26 cellular contexts compared by ENCODE assay signal in genomic region chr4:108473163-108473720, GRCh38.
DNase-seq lines count a peak whose midpoint lies in the region; ATAC-seq and TF ChIP-seq lines count a peak whose summit lies in the region.
"Had no signal": no experiment of that assay in that cellular context is flagged by ENCODE, and none has a peak within 500 bp of the region (broad histone marks: within the 10 kb centered on the region; RNA-seq: fewer than 3 reads in every experiment).

No MANE protein-coding gene starts in this region.

- no peak for ATAC-seq in HG02884 (IDR thresholded peaks at IDR 0.05; ENCODE audit: unreplicated experiment)
- ATAC-seq: heart right ventricle; psoas muscle; stimulated activated naive CD8-positive, alpha-beta T cell treated with anti-CD3 and anti-CD28 coated beads, Interleukin-15, Interleukin-2, amounts not matched to agents 100 U/mL and 50 U/mL, for 24 hours had no signal

- H3K9me2 ChIP-seq in PC-9 (ENCODE audit: insufficient read depth): no peaks in the 10 kb centered on the region

- H3K27ac Mint-ChIP-seq in activated CD4-positive, alpha-beta T cell treated with anti-CD3 and anti-CD28 coated beads, Interleukin-2, amount 10 ng/mL, durations not matched to agents 7 days and 5 days: no peak overlapping the region
- no peak overlapping the region for H3K27ac Mint-ChIP-seq in chondrocyte (ENCODE audit: unreplicated experiment)
- H3K27ac Mint-ChIP-seq: CD14-positive monocyte, endodermal cell, immature natural killer cell had no signal

- H3K79me2 ChIP-seq in osteoblast (ENCODE audit: insufficient read depth, low read length) (no peaks in the 10 kb centered on the region), PC-9 (ENCODE audit: low read depth) (no peaks in the 10 kb centered on the region)

- POLR2A ChIA-PET in activated CD4-positive, alpha-beta T cell treated with anti-CD3 and anti-CD28 coated beads, Interleukin-2, amount 10 ng/mL, durations not matched to agents 7 days and 5 days (lab: Charles Lee): no interaction called here
- POLR2A ChIA-PET in PC-9 (lab: Charles Lee; ENCODE audit: unreplicated experiment): no interaction called here

- H3K4me1 ChIP-seq in osteoblast (ENCODE audit: insufficient read depth, low read length) (no peaks in the 10 kb centered on the region), PC-9 (replicated peaks; ENCODE audit: insufficient read depth) (no peaks in the 10 kb centered on the region)
- H3K4me1 ChIP-seq: heart right ventricle, psoas muscle, tibial artery had no signal

- peak; percentile 24 for DNase-seq in activated CD4-positive, alpha-beta T cell treated with anti-CD3 and anti-CD28 coated beads, Interleukin-2, amount 10 ng/mL, durations not matched to agents 7 days and 5 days
- no peak for DNase-seq in activated CD4-positive, alpha-beta T cell treated with anti-CD3 and anti-CD28 coated beads, Interleukin-2, amount 50 U/mL, for 1 hour
- DNase-seq in LNCaP clone FGC (ENCODE audit: low read depth) (peak; percentile 60), chondrocyte (ENCODE audit: low spot score) (no peak), osteoblast (ENCODE audit: insufficient read length, low spot score, missing footprints) (no peak), PC-9 (no peak)
- DNase-seq in stimulated activated CD4-positive, alpha-beta T cell treated with anti-CD3 and anti-CD28 coated beads, Interleukin-2, amount 100 ng/mL, for 24 hours: no peak
- DNase-seq: activated CD4-positive, alpha-beta T cell treated with anti-CD3 and anti-CD28 coated beads, Interleukin-2, amount 50 U/mL, for 4 hours; activated naive CD4-positive, alpha-beta T cell; endodermal cell; GM23248; heart right ventricle; immature natural killer cell; KBM-7; NCI-H1105 treated with DMSO at 0.1 percent for 48 hours; NCI-H2081; NCI-H524; psoas muscle; SHP77; stimulated activated CD4-positive, alpha-beta T cell treated with anti-CD3 and anti-CD28 coated beads, Interleukin-4, amount 100 ng/mL, for 1 hour; stimulated activated naive CD8-positive, alpha-beta T cell treated with anti-CD3 and anti-CD28 coated beads, Interleukin-15, Interleukin-2, amounts not matched to agents 100 U/mL and 50 U/mL, for 24 hours; T-helper 1 cell; tibial artery had no signal

- CTCF ChIA-PET in activated CD4-positive, alpha-beta T cell treated with anti-CD3 and anti-CD28 coated beads, Interleukin-2, amount 10 ng/mL, durations not matched to agents 7 days and 5 days (lab: Charles Lee): no interaction called here
- CTCF ChIA-PET in PC-9 (lab: Charles Lee): no interaction called here

- H3K36me3 ChIP-seq in osteoblast (ENCODE audit: insufficient read depth, low read length) (no peaks in the 10 kb centered on the region), PC-9 (ENCODE audit: low read depth) (no peaks in the 10 kb centered on the region)
- H3K36me3 ChIP-seq: heart right ventricle, tibial artery had no signal

- H3K27me3 Mint-ChIP-seq in activated CD4-positive, alpha-beta T cell treated with anti-CD3 and anti-CD28 coated beads, Interleukin-2, amount 10 ng/mL, durations not matched to agents 7 days and 5 days: no peaks in the 10 kb centered on the region
- no peaks in the 10 kb centered on the region for H3K27me3 Mint-ChIP-seq in chondrocyte (ENCODE audit: low read depth)

- H3K27me3 ChIP-seq in osteoblast (ENCODE audit: insufficient read depth, low read length) (peaks cover 3% of the 10 kb centered on the region), PC-9 (ENCODE audit: insufficient read depth, low read depth) (no peaks in the 10 kb centered on the region)
- H3K27me3 ChIP-seq: tibial artery had no signal

- TF ChIP-seq CTCF in LNCaP clone FGC (IDR thresholded peaks at IDR 0.05; ENCODE audit: control insufficient read depth, extremely low read depth, insufficient read depth) (peak; percentile 57), chondrocyte (IDR thresholded peaks at IDR 0.05) (peak; percentile 30), osteoblast (IDR thresholded peaks at IDR 0.05; ENCODE audit: extremely low read depth, low read depth, low read length) (peak; percentile 16), PC-9 (conservative IDR thresholded peaks at IDR 0.05) (no peak)

- intact Hi-C loops in PC-9 (cut with micrococcal nuclease; ENCODE audit: unreplicated experiment): no loop called here

- H3K27ac ChIP-seq in osteoblast (ENCODE audit: low read depth, low read length): no peak overlapping the region
- no peak overlapping the region for H3K27ac ChIP-seq in PC-9
- H3K27ac ChIP-seq: GM23248, heart right ventricle, psoas muscle, tibial artery had no signal

- no peak overlapping the region for H2AFZ ChIP-seq in osteoblast (ENCODE audit: low read length)
- H2AFZ ChIP-seq in PC-9: no peak overlapping the region
- H2AFZ ChIP-seq: GM23248 had no signal

- no TSS peak for BruUV-seq in PC-9 (replicated peaks; lab: Mats Ljungman, UMichigan)

- H3K36me3 Mint-ChIP-seq in activated CD4-positive, alpha-beta T cell treated with anti-CD3 and anti-CD28 coated beads, Interleukin-2, amount 10 ng/mL, durations not matched to agents 7 days and 5 days (ENCODE audit: low read depth): no peaks in the 10 kb centered on the region
- peaks cover 2% of the 10 kb centered on the region for H3K36me3 Mint-ChIP-seq in chondrocyte (ENCODE audit: low read depth)
- H3K36me3 Mint-ChIP-seq: CD14-positive monocyte had no signal

- peaks cover 3% of the 10 kb centered on the region for H3K9me3 Mint-ChIP-seq in activated CD4-positive, alpha-beta T cell treated with anti-CD3 and anti-CD28 coated beads, Interleukin-2, amount 10 ng/mL, durations not matched to agents 7 days and 5 days
- peaks cover 2% of the 10 kb centered on the region for H3K9me3 Mint-ChIP-seq in chondrocyte (ENCODE audit: low read depth)
- H3K9me3 Mint-ChIP-seq: endodermal cell, immature natural killer cell had no signal

- no peak overlapping the region for H3K4me3 Mint-ChIP-seq in activated CD4-positive, alpha-beta T cell treated with anti-CD3 and anti-CD28 coated beads, Interleukin-2, amount 10 ng/mL, durations not matched to agents 7 days and 5 days
- no peak overlapping the region for H3K4me3 Mint-ChIP-seq in chondrocyte (ENCODE audit: unreplicated experiment)
- H3K4me3 Mint-ChIP-seq: CD14-positive monocyte, endodermal cell, immature natural killer cell had no signal

- peaks cover 32% of the 10 kb centered on the region for H3K4me1 Mint-ChIP-seq in activated CD4-positive, alpha-beta T cell treated with anti-CD3 and anti-CD28 coated beads, Interleukin-2, amount 10 ng/mL, durations not matched to agents 7 days and 5 days
- H3K4me1 Mint-ChIP-seq in chondrocyte (ENCODE audit: low read depth): no peaks in the 10 kb centered on the region
- H3K4me1 Mint-ChIP-seq: CD14-positive monocyte, endodermal cell had no signal

- H3F3A ChIP-seq in PC-9 (ENCODE audit: insufficient read depth, low read depth): no peaks in the 10 kb centered on the region

- H4K20me1 ChIP-seq in osteoblast (ENCODE audit: insufficient read depth, low read length) (no peaks in the 10 kb centered on the region), PC-9 (ENCODE audit: insufficient read depth) (no peaks in the 10 kb centered on the region)

- H3K4me2 ChIP-seq in osteoblast (ENCODE audit: insufficient read depth, low read length) (no peak overlapping the region), PC-9 (no peak overlapping the region)
- H3K4me2 ChIP-seq: smooth muscle cell had no signal

- no peaks in the 10 kb centered on the region for H3K9me3 ChIP-seq in osteoblast (ENCODE audit: low read depth, low read length)
- H3K9me3 ChIP-seq in PC-9 (ENCODE audit: insufficient read depth, low read depth): no peaks in the 10 kb centered on the region
- H3K9me3 ChIP-seq: heart right ventricle, psoas muscle, tibial artery had no signal

- H3K4me3 ChIP-seq in LNCaP clone FGC (ENCODE audit: low read depth, low read length): no peak overlapping the region
- no peak overlapping the region for H3K4me3 ChIP-seq in osteoblast (ENCODE audit: insufficient read depth, low read length)
- H3K4me3 ChIP-seq in PC-9: no peak overlapping the region
- H3K4me3 ChIP-seq: GM23248, heart right ventricle, psoas muscle, smooth muscle cell, tibial artery had no signal

Comparison
In these comparisons a context has a peak if more than half of its experiments do, and no peak if none do; other contexts are left out.
1. DNase-seq: peak in activated CD4-positive, alpha-beta T cell treated with anti-CD3 and anti-CD28 coated beads, Interleukin-2, amount 10 ng/mL, durations not matched to agents 7 days and 5 days (single experiment) and LNCaP clone FGC (single experiment); none in activated CD4-positive, alpha-beta T cell treated with anti-CD3 and anti-CD28 coated beads, Interleukin-2, amount 50 U/mL, for 1 hour (single experiment), chondrocyte (single experiment), osteoblast (single experiment), stimulated activated CD4-positive, alpha-beta T cell treated with anti-CD3 and anti-CD28 coated beads, Interleukin-2, amount 100 ng/mL, for 24 hours (0 of 2) and PC-9 (0 of 2).